1 cellular context compared by ENCODE assay signal in genomic region chr17:49230636-49231562, GRCh38.
TF ChIP-seq lines count a peak whose summit lies in the region.

Gene PHOSPHO1 (minus strand): TSS chr17:49230787. CDS start chr17:49226691, 4,096 bp downstream.

TF ChIP-seq in HepG2, 621 proteins besides CTCF, POLR2A, EP300 and RAD21 (continued from another document and continues in another):
- TF ChIP-seq ZNF784 (CRISPR knock-in tag; IDR thresholded peaks at IDR 0.05; ENCODE audit: borderline replicate concordance), result peak; percentile 78; the same call in 1 of the 2 replicates
- TF ChIP-seq, protein P1, sequence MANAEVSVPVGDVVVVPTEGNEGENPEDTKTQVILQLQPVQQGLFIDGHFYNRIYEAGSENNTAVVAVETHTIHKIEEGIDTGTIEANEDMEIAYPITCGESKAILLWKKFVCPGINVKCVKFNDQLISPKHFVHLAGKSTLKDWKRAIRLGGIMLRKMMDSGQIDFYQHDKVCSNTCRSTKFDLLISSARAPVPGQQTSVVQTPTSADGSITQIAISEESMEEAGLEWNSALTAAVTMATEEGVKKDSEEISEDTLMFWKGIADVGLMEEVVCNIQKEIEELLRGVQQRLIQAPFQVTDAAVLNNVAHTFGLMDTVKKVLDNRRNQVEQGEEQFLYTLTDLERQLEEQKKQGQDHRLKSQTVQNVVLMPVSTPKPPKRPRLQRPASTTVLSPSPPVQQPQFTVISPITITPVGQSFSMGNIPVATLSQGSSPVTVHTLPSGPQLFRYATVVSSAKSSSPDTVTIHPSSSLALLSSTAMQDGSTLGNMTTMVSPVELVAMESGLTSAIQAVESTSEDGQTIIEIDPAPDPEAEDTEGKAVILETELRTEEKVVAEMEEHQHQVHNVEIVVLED (CRISPR knock-in tag; IDR thresholded peaks at IDR 0.05; ENCODE audit: borderline replicate concordance), result peak; percentile 48; the same call in 1 of the 2 replicates
- peak; percentile 65; the same call in 1 of the 2 replicates for TF ChIP-seq KDM3A (CRISPR knock-in tag; IDR thresholded peaks at IDR 0.05; ENCODE audit: low read depth)
- peak; percentile 83 for TF ChIP-seq NFYB (CRISPR knock-in tag; IDR thresholded peaks at IDR 0.05)
- TF ChIP-seq IKZF4 (CRISPR knock-in tag; IDR thresholded peaks at IDR 0.05; ENCODE audit: borderline replicate concordance, low read depth, not compliant biosample characterization), result peak; percentile 57
- TF ChIP-seq, protein P2, sequence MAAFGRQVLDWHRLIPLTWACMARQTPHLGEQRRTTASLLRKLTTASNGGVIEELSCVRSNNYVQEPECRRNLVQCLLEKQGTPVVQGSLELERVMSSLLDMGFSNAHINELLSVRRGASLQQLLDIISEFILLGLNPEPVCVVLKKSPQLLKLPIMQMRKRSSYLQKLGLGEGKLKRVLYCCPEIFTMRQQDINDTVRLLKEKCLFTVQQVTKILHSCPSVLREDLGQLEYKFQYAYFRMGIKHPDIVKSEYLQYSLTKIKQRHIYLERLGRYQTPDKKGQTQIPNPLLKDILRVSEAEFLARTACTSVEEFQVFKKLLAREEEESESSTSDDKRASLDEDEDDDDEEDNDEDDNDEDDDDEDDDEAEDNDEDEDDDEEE (CRISPR knock-in tag; IDR thresholded peaks at IDR 0.05), result 0 out of 2 replicates have a peak, but pooled peaks have one; percentile 38
- TF ChIP-seq, protein P3, sequence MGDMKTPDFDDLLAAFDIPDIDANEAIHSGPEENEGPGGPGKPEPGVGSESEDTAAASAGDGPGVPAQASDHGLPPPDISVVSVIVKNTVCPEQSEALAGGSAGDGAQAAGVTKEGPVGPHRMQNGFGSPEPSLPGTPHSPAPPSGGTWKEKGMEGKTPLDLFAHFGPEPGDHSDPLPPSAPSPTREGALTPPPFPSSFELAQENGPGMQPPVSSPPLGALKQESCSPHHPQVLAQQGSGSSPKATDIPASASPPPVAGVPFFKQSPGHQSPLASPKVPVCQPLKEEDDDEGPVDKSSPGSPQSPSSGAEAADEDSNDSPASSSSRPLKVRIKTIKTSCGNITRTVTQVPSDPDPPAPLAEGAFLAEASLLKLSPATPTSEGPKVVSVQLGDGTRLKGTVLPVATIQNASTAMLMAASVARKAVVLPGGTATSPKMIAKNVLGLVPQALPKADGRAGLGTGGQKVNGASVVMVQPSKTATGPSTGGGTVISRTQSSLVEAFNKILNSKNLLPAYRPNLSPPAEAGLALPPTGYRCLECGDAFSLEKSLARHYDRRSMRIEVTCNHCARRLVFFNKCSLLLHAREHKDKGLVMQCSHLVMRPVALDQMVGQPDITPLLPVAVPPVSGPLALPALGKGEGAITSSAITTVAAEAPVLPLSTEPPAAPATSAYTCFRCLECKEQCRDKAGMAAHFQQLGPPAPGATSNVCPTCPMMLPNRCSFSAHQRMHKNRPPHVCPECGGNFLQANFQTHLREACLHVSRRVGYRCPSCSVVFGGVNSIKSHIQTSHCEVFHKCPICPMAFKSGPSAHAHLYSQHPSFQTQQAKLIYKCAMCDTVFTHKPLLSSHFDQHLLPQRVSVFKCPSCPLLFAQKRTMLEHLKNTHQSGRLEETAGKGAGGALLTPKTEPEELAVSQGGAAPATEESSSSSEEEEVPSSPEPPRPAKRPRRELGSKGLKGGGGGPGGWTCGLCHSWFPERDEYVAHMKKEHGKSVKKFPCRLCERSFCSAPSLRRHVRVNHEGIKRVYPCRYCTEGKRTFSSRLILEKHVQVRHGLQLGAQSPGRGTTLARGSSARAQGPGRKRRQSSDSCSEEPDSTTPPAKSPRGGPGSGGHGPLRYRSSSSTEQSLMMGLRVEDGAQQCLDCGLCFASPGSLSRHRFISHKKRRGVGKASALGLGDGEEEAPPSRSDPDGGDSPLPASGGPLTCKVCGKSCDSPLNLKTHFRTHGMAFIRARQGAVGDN (CRISPR knock-in tag; IDR thresholded peaks at IDR 0.05), result peak; percentile 62
- TF ChIP-seq MIER2 (CRISPR knock-in tag; IDR thresholded peaks at IDR 0.05), result peak; percentile 31; the same call in 1 of the 2 replicates
- TF ChIP-seq, protein P4, sequence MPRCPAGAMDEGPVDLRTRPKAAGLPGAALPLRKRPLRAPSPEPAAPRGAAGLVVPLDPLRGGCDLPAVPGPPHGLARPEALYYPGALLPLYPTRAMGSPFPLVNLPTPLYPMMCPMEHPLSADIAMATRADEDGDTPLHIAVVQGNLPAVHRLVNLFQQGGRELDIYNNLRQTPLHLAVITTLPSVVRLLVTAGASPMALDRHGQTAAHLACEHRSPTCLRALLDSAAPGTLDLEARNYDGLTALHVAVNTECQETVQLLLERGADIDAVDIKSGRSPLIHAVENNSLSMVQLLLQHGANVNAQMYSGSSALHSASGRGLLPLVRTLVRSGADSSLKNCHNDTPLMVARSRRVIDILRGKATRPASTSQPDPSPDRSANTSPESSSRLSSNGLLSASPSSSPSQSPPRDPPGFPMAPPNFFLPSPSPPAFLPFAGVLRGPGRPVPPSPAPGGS (CRISPR knock-in tag; IDR thresholded peaks at IDR 0.05), result peak; percentile 60; the same call in 1 of the 2 replicates
- TF ChIP-seq, protein P5, sequence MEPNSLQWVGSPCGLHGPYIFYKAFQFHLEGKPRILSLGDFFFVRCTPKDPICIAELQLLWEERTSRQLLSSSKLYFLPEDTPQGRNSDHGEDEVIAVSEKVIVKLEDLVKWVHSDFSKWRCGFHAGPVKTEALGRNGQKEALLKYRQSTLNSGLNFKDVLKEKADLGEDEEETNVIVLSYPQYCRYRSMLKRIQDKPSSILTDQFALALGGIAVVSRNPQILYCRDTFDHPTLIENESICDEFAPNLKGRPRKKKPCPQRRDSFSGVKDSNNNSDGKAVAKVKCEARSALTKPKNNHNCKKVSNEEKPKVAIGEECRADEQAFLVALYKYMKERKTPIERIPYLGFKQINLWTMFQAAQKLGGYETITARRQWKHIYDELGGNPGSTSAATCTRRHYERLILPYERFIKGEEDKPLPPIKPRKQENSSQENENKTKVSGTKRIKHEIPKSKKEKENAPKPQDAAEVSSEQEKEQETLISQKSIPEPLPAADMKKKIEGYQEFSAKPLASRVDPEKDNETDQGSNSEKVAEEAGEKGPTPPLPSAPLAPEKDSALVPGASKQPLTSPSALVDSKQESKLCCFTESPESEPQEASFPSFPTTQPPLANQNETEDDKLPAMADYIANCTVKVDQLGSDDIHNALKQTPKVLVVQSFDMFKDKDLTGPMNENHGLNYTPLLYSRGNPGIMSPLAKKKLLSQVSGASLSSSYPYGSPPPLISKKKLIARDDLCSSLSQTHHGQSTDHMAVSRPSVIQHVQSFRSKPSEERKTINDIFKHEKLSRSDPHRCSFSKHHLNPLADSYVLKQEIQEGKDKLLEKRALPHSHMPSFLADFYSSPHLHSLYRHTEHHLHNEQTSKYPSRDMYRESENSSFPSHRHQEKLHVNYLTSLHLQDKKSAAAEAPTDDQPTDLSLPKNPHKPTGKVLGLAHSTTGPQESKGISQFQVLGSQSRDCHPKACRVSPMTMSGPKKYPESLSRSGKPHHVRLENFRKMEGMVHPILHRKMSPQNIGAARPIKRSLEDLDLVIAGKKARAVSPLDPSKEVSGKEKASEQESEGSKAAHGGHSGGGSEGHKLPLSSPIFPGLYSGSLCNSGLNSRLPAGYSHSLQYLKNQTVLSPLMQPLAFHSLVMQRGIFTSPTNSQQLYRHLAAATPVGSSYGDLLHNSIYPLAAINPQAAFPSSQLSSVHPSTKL (CRISPR knock-in tag; IDR thresholded peaks at IDR 0.05), result peak; percentile 8; the same call in 1 of the 2 replicates
- TF ChIP-seq LCORL (IDR thresholded peaks at IDR 0.05), result no peak
- 0 out of 2 replicates have a peak, but pooled peaks have one; percentile 26 for TF ChIP-seq LCORL (CRISPR knock-in tag; IDR thresholded peaks at IDR 0.05)
- no peak for TF ChIP-seq ZNF570 (CRISPR knock-in tag; IDR thresholded peaks at IDR 0.05; ENCODE audit: borderline replicate concordance)
- peak; percentile 51; the same call in 1 of the 2 replicates for TF ChIP-seq TCF7L2 (IDR thresholded peaks at IDR 0.05; ENCODE audit: low read depth, low read length)
- no peak for TF ChIP-seq ZNF607 (CRISPR knock-in tag; IDR thresholded peaks at IDR 0.05; ENCODE audit: borderline replicate concordance)
- TF ChIP-seq ZNF883 (CRISPR knock-in tag; IDR thresholded peaks at IDR 0.05; ENCODE audit: not compliant biosample characterization), result peak; percentile 76
- TF ChIP-seq ZNF350 (CRISPR knock-in tag; IDR thresholded peaks at IDR 0.05; ENCODE audit: borderline replicate concordance, low read depth), result 0 out of 2 replicates have a peak, but pooled peaks have one; percentile 23
- TF ChIP-seq HNRNPLL (IDR thresholded peaks at IDR 0.05; ENCODE audit: low read depth, low read length, poor library complexity, severe bottlenecking), result peak; percentile 81
- TF ChIP-seq ZBTB7B (CRISPR knock-in tag; IDR thresholded peaks at IDR 0.05), result peak; percentile 60; the same call in 1 of the 2 replicates
- TF ChIP-seq, protein P6, sequence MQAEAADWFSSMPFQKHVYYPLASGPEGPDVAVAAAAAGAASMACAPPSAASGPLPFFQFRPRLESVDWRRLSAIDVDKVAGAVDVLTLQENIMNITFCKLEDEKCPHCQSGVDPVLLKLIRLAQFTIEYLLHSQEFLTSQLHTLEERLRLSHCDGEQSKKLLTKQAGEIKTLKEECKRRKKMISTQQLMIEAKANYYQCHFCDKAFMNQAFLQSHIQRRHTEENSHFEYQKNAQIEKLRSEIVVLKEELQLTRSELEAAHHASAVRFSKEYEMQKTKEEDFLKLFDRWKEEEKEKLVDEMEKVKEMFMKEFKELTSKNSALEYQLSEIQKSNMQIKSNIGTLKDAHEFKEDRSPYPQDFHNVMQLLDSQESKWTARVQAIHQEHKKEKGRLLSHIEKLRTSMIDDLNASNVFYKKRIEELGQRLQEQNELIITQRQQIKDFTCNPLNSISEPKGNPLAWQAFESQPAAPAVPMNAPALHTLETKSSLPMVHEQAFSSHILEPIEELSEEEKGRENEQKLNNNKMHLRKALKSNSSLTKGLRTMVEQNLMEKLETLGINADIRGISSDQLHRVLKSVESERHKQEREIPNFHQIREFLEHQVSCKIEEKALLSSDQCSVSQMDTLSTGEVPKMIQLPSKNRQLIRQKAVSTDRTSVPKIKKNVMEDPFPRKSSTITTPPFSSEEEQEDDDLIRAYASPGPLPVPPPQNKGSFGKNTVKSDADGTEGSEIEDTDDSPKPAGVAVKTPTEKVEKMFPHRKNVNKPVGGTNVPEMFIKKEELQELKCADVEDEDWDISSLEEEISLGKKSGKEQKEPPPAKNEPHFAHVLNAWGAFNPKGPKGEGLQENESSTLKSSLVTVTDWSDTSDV (CRISPR knock-in tag; IDR thresholded peaks at IDR 0.05), result peak; percentile 72; the same call in 1 of the 2 replicates
- TF ChIP-seq ZNF772 (CRISPR knock-in tag; IDR thresholded peaks at IDR 0.05), result 0 out of 2 replicates have a peak, but pooled peaks have one; percentile 3
- TF ChIP-seq XRCC5 (optimal IDR thresholded peaks at IDR 0.05; ENCODE audit: low read length), result peak; percentile 42
- TF ChIP-seq ZFP91 (CRISPR knock-in tag; IDR thresholded peaks at IDR 0.05; ENCODE audit: borderline replicate concordance), result peak; percentile 99
- TF ChIP-seq SOX6 (IDR thresholded peaks at IDR 0.05), result no peak
- 0 out of 2 replicates have a peak, but pooled peaks have one; percentile 23 for TF ChIP-seq SOX6 (CRISPR knock-in tag; IDR thresholded peaks at IDR 0.05)
- TF ChIP-seq, protein P7, sequence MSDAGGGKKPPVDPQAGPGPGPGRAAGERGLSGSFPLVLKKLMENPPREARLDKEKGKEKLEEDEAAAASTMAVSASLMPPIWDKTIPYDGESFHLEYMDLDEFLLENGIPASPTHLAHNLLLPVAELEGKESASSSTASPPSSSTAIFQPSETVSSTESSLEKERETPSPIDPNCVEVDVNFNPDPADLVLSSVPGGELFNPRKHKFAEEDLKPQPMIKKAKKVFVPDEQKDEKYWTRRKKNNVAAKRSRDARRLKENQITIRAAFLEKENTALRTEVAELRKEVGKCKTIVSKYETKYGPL (CRISPR knock-in tag; IDR thresholded peaks at IDR 0.05), result no peak
- TF ChIP-seq MTF2 (CRISPR knock-in tag; IDR thresholded peaks at IDR 0.05; ENCODE audit: borderline replicate concordance), result no peak
- TF ChIP-seq HNF1A (IDR thresholded peaks at IDR 0.05; ENCODE audit: low read depth), result no peak
- TF ChIP-seq HNF1A (CRISPR knock-in tag; IDR thresholded peaks at IDR 0.05; ENCODE audit: borderline replicate concordance), result no peak
- TF ChIP-seq SP1 (IDR thresholded peaks at IDR 0.05), result no peak
- peak; percentile 88 for TF ChIP-seq SP1 (CRISPR knock-in tag; IDR thresholded peaks at IDR 0.05)
- no peak for TF ChIP-seq ATF1 (CRISPR knock-in tag; IDR thresholded peaks at IDR 0.05)
